Comparison of ENCODE assay signal across 23 cellular contexts in the genomic region with DNA sequence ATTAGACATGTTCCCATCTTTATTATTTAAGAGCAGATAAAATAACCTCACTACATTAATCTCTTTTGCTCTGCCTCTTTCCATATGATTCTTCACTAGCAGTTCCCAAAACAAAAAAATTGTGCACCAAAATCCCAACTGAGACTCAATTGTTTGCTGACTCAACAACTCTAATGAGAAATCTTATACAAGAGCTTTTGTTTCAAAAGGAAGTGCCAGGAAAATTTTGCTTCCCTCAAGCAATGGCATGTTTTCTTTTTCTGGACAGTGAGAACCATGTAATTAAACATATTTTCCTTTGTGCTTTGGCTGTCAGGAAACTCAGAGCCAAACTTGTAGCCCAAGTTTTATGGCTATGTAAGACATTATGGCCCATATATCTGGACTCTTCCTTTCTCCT.
DNase-seq lines count a peak whose midpoint lies in the region; ATAC-seq and TF ChIP-seq lines count a peak whose summit lies in the region.
"Had no signal": no experiment of that assay in that cellular context is flagged by ENCODE, and none has a peak within 500 bp of the region (broad histone marks: within the 10 kb centered on the region; RNA-seq: fewer than 3 reads in every experiment).

No MANE protein-coding gene starts in this region.

- H4K20me1 ChIP-seq in GM23248 (ENCODE audit: insufficient read depth), result no peaks in the 10 kb centered on the region

- CTCF ChIA-PET in CD4-positive, alpha-beta memory T cell (lab: Charles Lee; ENCODE audit: partially characterized antibody), result interaction anchor here (1.0 to 1.6 kb wide), 3 partner anchors 9 to 302 kb away, joined by 4 to 10 read pairs (median 9); no protein-coding TSS in a partner anchor
- CTCF ChIA-PET in WTC11 (lab: Charles Lee), result no interaction called here

- H3K27ac ChIP-seq in GM23248, result no peak overlapping the region
- H3K27ac ChIP-seq in CD4-positive, alpha-beta memory T cell (ENCODE audit: low read depth, low read length), result no peak overlapping the region
- H3K27ac ChIP-seq: transverse colon had no signal

- H3K9ac ChIP-seq in GM23248, result no peak overlapping the region

- H3K4me3 ChIP-seq in GM23248, result no peak overlapping the region
- H3K4me3 ChIP-seq in CD4-positive, alpha-beta memory T cell (ENCODE audit: low read length in 2 of 2), result no peak overlapping the region
- H3K4me3 ChIP-seq: GM23338, smooth muscle cell, transverse colon had no signal

- H3K27ac Mint-ChIP-seq in nephron (peak overlapping the region; percentile 2 to 50 (median 36)), WTC11 (no peak overlapping the region)
- no peak overlapping the region for H3K27ac Mint-ChIP-seq in CD4-positive, alpha-beta memory T cell
- H3K27ac Mint-ChIP-seq: activated T-helper 2 cell treated with anti-CD3 and anti-CD28 coated beads, Interferon-gamma antibody, Interleukin-2, Interleukin-4, amounts not matched to agents 10 μg/mL and 5 μg/mL and 100 μg/mL, durations not matched to agents 14 hours and 24 hours and 36 hours; GM23338 had no signal

- no peaks in the 10 kb centered on the region for H3K79me2 ChIP-seq in GM23248 (ENCODE audit: insufficient read depth)

- no peaks in the 10 kb centered on the region for H3K36me3 ChIP-seq in GM23248 (ENCODE audit: low read depth)
- no peaks in the 10 kb centered on the region for H3K36me3 ChIP-seq in CD4-positive, alpha-beta memory T cell (ENCODE audit: insufficient read depth, low read length)
- H3K36me3 ChIP-seq: transverse colon had no signal

- TF ChIP-seq CTCF in nephron (IDR thresholded peaks at IDR 0.05; ENCODE audit: unreplicated experiment in 3 of 3), result no peak
- TF ChIP-seq CTCF in WTC11 (IDR thresholded peaks at IDR 0.05), result no peak

- DNase-seq in GM23248 (peak; percentile 14), SK-MEL-5 (ENCODE audit: low read depth, low spot score) (peak; percentile 49), dermis blood vessel endothelial cell (peak; percentile 70), WTC11 (ENCODE audit: low spot score) (no peak)
- DNase-seq in CD4-positive, alpha-beta memory T cell, result no peak
- DNase-seq: anterior cingulate cortex; DMS 273 treated with DMSO at 0.1 percent for 48 hours; head of caudate nucleus; NCI-H1092 treated with DMSO at 0.1 percent for 48 hours; NCI-H1930; NCI-H526; SHP77 treated with DMSO at 0.1 percent for 48 hours; stimulated activated CD4-positive, alpha-beta T cell treated with anti-CD3 and anti-CD28 coated beads, Interleukin-1b, Interleukin-23, amount 100 ng/mL, for 48 hours; SW 1271; T-helper 9 cell; transverse colon had no signal

- H3K9me3 Mint-ChIP-seq in nephron (no peaks in the 10 kb centered on the region), WTC11 (no peaks in the 10 kb centered on the region)
- peaks cover 0 to 3% (median 0%) of the 10 kb centered on the region in 8 donors for H3K9me3 Mint-ChIP-seq in CD4-positive, alpha-beta memory T cell
- H3K9me3 Mint-ChIP-seq: activated T-helper 2 cell treated with anti-CD3 and anti-CD28 coated beads, Interferon-gamma antibody, Interleukin-2, Interleukin-4, amounts not matched to agents 10 μg/mL and 5 μg/mL and 100 μg/mL, durations not matched to agents 14 hours and 24 hours and 36 hours; GM23338; natural killer cell treated with Interleukin-12 subunit alpha and Interleukin-12 subunit beta and Interleukin-15 and Interleukin-18, amount 100 ng/mL, for 72 hours had no signal

- H3K4me3 Mint-ChIP-seq in nephron, result no peak overlapping the region
- no peak overlapping the region for H3K4me3 Mint-ChIP-seq in CD4-positive, alpha-beta memory T cell
- H3K4me3 Mint-ChIP-seq in WTC11, result no peak overlapping the region
- H3K4me3 Mint-ChIP-seq: GM23338; natural killer cell treated with Interleukin-12 subunit alpha and Interleukin-12 subunit beta and Interleukin-15 and Interleukin-18, amount 100 ng/mL, for 72 hours had no signal

- H3K9me3 ChIP-seq in GM23248 (ENCODE audit: low read depth), result no peaks in the 10 kb centered on the region
- no peaks in the 10 kb centered on the region for H3K9me3 ChIP-seq in CD4-positive, alpha-beta memory T cell (ENCODE audit: control insufficient read depth in 1 of 2, low read length in 2 of 2)
- H3K9me3 ChIP-seq: transverse colon had no signal

- H3K36me3 Mint-ChIP-seq in nephron (ENCODE audit: low read depth), result no peaks in the 10 kb centered on the region
- no peaks in the 10 kb centered on the region for H3K36me3 Mint-ChIP-seq in CD4-positive, alpha-beta memory T cell
- no peaks in the 10 kb centered on the region for H3K36me3 Mint-ChIP-seq in WTC11
- H3K36me3 Mint-ChIP-seq: natural killer cell treated with Interleukin-12 subunit alpha and Interleukin-12 subunit beta and Interleukin-15 and Interleukin-18, amount 100 ng/mL, for 72 hours had no signal

- no peak for ATAC-seq in GM21423 (IDR thresholded peaks at IDR 0.05; ENCODE audit: unreplicated experiment)
- ATAC-seq in WTC11, result no peak
- ATAC-seq: activated naive CD4-positive, alpha-beta T cell treated with anti-CD3 and anti-CD28 coated beads, Interleukin-2, amount 50 U/mL, for 72 hours; GM23338; natural killer cell treated with Interleukin-12 subunit alpha and Interleukin-12 subunit beta and Interleukin-15 and Interleukin-18, amount 100 ng/mL, for 72 hours had no signal

- H3K27me3 ChIP-seq in GM23248 (replicated peaks; ENCODE audit: insufficient read depth), result no peaks in the 10 kb centered on the region
- H3K27me3 ChIP-seq in CD4-positive, alpha-beta memory T cell (ENCODE audit: insufficient read depth, low read length), result no peaks in the 10 kb centered on the region
- H3K27me3 ChIP-seq: transverse colon had no signal

- POLR2A ChIA-PET in CD4-positive, alpha-beta memory T cell (lab: Charles Lee; ENCODE audit: partially characterized antibody), result no interaction called here
- POLR2A ChIA-PET in WTC11 (lab: Charles Lee), result no interaction called here

- H3K9me2 ChIP-seq in GM23248 (ENCODE audit: insufficient read depth), result no peaks in the 10 kb centered on the region

- H3K4me1 Mint-ChIP-seq in nephron (peaks cover 57% of the 10 kb centered on the region), WTC11 (no peaks in the 10 kb centered on the region)
- H3K4me1 Mint-ChIP-seq in CD4-positive, alpha-beta memory T cell, result peaks cover 13 to 32% (median 17%) of the 10 kb centered on the region in 4 donors
- H3K4me1 Mint-ChIP-seq: GM23338 had no signal

- H3K27me3 Mint-ChIP-seq in nephron (ENCODE audit: low read depth), result no peaks in the 10 kb centered on the region
- H3K27me3 Mint-ChIP-seq in CD4-positive, alpha-beta memory T cell, result no peaks in the 10 kb centered on the region
- no peaks in the 10 kb centered on the region for H3K27me3 Mint-ChIP-seq in WTC11 (ENCODE audit: low read depth)

- H2AFZ ChIP-seq in GM23248, result no peak overlapping the region
- H2AFZ ChIP-seq: GM23338 had no signal

- H3K4me1 ChIP-seq in GM23248 (ENCODE audit: insufficient read depth), result peaks cover 62% of the 10 kb centered on the region
- H3K4me1 ChIP-seq in CD4-positive, alpha-beta memory T cell (ENCODE audit: insufficient read depth, low read length), result peaks cover 10% of the 10 kb centered on the region

- intact Hi-C loops in CD4-positive, alpha-beta memory T cell (cut with micrococcal nuclease), result no loop called here

- in situ Hi-C loops in GM23248 (cut with MboI) (loop anchor here (10.0 kb wide), 1 partner anchor 209 kb away; no protein-coding TSS in a partner anchor), SK-MEL-5 (cut with HindIII; ENCODE audit: low pct_unique_long_range_greater_than_20kb, low sequenced_read_pairs) (loop anchor here (25.0 kb wide), 1 partner anchor 129 kb away; no protein-coding TSS in a partner anchor)

- H3F3A ChIP-seq in GM23248 (ENCODE audit: insufficient read depth), result peaks cover 49% of the 10 kb centered on the region

- H3K4me2 ChIP-seq in GM23248 (ENCODE audit: unreplicated experiment), result no peak overlapping the region
- H3K4me2 ChIP-seq: GM23338, smooth muscle cell had no signal

TF ChIP-seq in WTC11, 78 proteins besides CTCF, POLR2A, EP300 and RAD21:
- no peak for TF ChIP-seq NR1H2 (CRISPR knock-in tag; IDR thresholded peaks at IDR 0.05)
TF ChIP-seq in WTC11: peak in this region for 0.

Comparison
In these comparisons a context has a peak if more than half of its experiments do, and no peak if none do; other contexts are left out.
1. DNase-seq: peak in GM23248 (single experiment), SK-MEL-5 (single experiment) and dermis blood vessel endothelial cell (single experiment); none in CD4-positive, alpha-beta memory T cell (0 of 5) and WTC11 (single experiment).
2. H3K27ac Mint-ChIP-seq: peak in nephron (3 of 3); none in CD4-positive, alpha-beta memory T cell (0 of 7) and WTC11 (single experiment).